In the genomic region with DNA sequence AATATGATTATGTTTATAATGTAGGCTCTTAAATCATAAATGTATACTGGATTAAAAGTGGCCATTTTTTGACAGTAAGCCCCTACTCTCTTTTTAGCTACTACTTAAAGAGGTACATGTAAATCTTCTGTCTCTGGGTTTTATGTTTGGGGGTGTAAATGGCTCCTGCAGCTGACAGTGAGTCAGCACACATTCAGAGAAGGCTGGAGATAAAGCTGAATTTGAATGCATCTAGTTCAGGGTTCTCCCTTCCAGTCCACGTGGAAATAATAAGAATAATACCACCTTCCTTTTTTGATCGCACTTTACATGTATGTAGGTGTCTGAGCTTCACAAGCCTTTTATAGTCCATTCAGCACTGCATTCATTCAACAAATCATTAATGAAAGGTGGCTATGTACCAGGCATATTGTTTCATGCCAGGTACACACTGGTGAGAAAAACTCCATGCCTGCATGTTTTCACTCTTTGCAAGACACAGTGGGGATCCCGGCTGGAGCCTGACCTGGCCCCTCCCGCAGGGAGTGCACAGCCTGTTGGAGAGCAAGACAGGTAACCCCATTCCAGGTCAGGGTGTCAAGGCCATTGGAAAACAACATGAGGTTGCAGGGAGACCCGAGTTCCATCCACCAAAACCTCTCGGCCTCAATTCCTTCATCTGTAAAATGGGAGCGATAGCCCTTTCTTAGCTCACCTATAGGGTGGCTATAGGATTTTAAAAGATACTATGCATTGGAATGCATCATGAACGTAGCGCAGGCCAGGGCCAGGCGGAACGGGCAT, we compare ENCODE assay signal across 14 cellular contexts.
DNase-seq lines count a peak whose midpoint lies in the region; ATAC-seq and TF ChIP-seq lines count a peak whose summit lies in the region.
"Had no signal": no experiment of that assay in that cellular context is flagged by ENCODE, and none has a peak within 500 bp of the region (broad histone marks: within the 10 kb centered on the region; RNA-seq: fewer than 3 reads in every experiment).

No MANE protein-coding gene starts in this region.

- H3K4me3 ChIP-seq in RWPE2 (ENCODE audit: severe bottlenecking) (no peak overlapping the region), transverse colon (no peak overlapping the region)
- H3K4me3 ChIP-seq: colonic mucosa, gastroesophageal sphincter, lung, tibial nerve had no signal

- no peak for TF ChIP-seq CTCF in RWPE2 (IDR thresholded peaks at IDR 0.05; ENCODE audit: poor library complexity, severe bottlenecking)
- TF ChIP-seq CTCF in transverse colon (IDR thresholded peaks at IDR 0.05) = no peak
- TF ChIP-seq CTCF in GM10266 (IDR thresholded peaks at IDR 0.05; ENCODE audit: control insufficient read depth, insufficient read depth, low read depth, missing control alignments) = no peak

- TF ChIP-seq POLR2A in transverse colon (IDR thresholded peaks at IDR 0.05) = no peak

- H3K9me3 ChIP-seq in RWPE2 (ENCODE audit: severe bottlenecking) = no peaks in the 10 kb centered on the region
- H3K9me3 ChIP-seq in transverse colon = no peaks in the 10 kb centered on the region
- H3K9me3 ChIP-seq: colonic mucosa, gastroesophageal sphincter, tibial nerve had no signal

- intact Hi-C loops in transverse colon (cut with DNase I; ENCODE audit: low total_unique reads) = no loop called here

- no peaks in the 10 kb centered on the region for H3K27me3 ChIP-seq in RWPE2 (ENCODE audit: insufficient read depth, poor library complexity, severe bottlenecking)
- H3K27me3 ChIP-seq in transverse colon = no peaks in the 10 kb centered on the region
- H3K27me3 ChIP-seq: colonic mucosa, gastroesophageal sphincter, tibial nerve had no signal

- DNase-seq in NCI-H1092 treated with DMSO at 0.1 percent for 48 hours (lab: John Stamatoyannopoulos, UW) = peak; percentile 17
- DNase-seq in NCI-H1092 (lab: John Stamatoyannopoulos, UW) = no peak
- no peak for DNase-seq in RWPE2 (ENCODE audit: low spot score)
- DNase-seq in inferior parietal cortex (ENCODE audit: extremely low spot score) = peak; percentile 58
- no peak for DNase-seq in transverse colon
- no peak for DNase-seq in amygdala (lab: John Stamatoyannopoulos, UW)
- DNase-seq in NCI-H2029 (lab: John Stamatoyannopoulos, UW) = no peak
- no peak for DNase-seq in GM10266 (ENCODE audit: extremely low spot score)
- DNase-seq: colonic mucosa, NCI-H1436, OCI-M1 had no signal

- 82 to 87% methylated on average over 6 to 11 of the region's 11 CpGs for WGBS in transverse colon (ENCODE audit: low coverage in 1 of 2), 2 donors

- H3K36me3 ChIP-seq in RWPE2 (ENCODE audit: low read depth) (no peaks in the 10 kb centered on the region), transverse colon (no peaks in the 10 kb centered on the region)
- H3K36me3 ChIP-seq: colonic mucosa, tibial nerve had no signal

- TF ChIP-seq EP300 in transverse colon (IDR thresholded peaks at IDR 0.05; ENCODE audit: low read depth) = no peak

- no peak for ATAC-seq in RWPE2 (ENCODE audit: low read depth)
- ATAC-seq: gastroesophageal sphincter had no signal

- H3K4me1 ChIP-seq in RWPE2 (ENCODE audit: insufficient read depth, poor library complexity, severe bottlenecking) (peaks cover 16% of the 10 kb centered on the region), transverse colon (peaks cover 28 to 68% (median 43%) of the 10 kb centered on the region in 4 donors)

- in situ Hi-C loops in transverse colon (cut with MboI; ENCODE audit: low pct_ligation_motif_present in 1 of 4, low pct_unique_long_range_greater_than_20kb in 1 of 4, low sequenced_read_pairs in 3 of 4) = loop anchor here in 1 of 4 donors (25.0 kb wide), 1 partner anchor 120 kb away; the partner anchor contains the start of gene EEPD1

- H3K27ac ChIP-seq in RWPE2 (ENCODE audit: poor library complexity, severe bottlenecking) = peak overlapping the region; percentile 59
- peak overlapping the region; percentile 70 to 82 (median 78) for H3K27ac ChIP-seq in transverse colon

Comparison
In these comparisons a context has a peak if more than half of its experiments do, and no peak if none do; other contexts are left out.
1. DNase-seq: peak in NCI-H1092 treated with DMSO at 0.1 percent for 48 hours (single experiment) and inferior parietal cortex (single experiment); none in NCI-H1092 (single experiment), RWPE2 (single experiment), transverse colon (single experiment), amygdala (0 of 56), NCI-H2029 (single experiment) and GM10266 (single experiment).